15 cellular contexts compared by ENCODE assay signal in genomic region chr12:91871751-91872150, GRCh38.
DNase-seq lines count a peak whose midpoint lies in the region; ATAC-seq and FAIRE-seq lines count a peak whose summit lies in the region.
"Had no signal": no experiment of that assay in that cellular context is flagged by ENCODE, and none has a peak within 500 bp of the region (broad histone marks: within the 10 kb centered on the region; RNA-seq: fewer than 3 reads in every experiment).

No MANE protein-coding gene starts in this region.

- H3K4me3 ChIP-seq in thymus (ENCODE audit: low read length), result no peak overlapping the region
- H3K4me3 ChIP-seq: ovary, uterus had no signal

- 32% methylated on average over 1 of the region's 1 CpG for WGBS in thymus

- H3K27ac ChIP-seq in thymus (ENCODE audit: low read depth), result peak overlapping the region; percentile 69
- H3K27ac ChIP-seq: ovary, uterus had no signal

- no peaks in the 10 kb centered on the region for H3K36me3 ChIP-seq in thymus (ENCODE audit: control insufficient read depth, insufficient read depth)
- H3K36me3 ChIP-seq: ovary, uterus had no signal

- no peak for FAIRE-seq in urothelium cell line (lab: Jason Lieb, UNC)
- FAIRE-seq: HTR-8/SVneo, TTC549 had no signal

- H3K9me3 ChIP-seq in thymus (ENCODE audit: control insufficient read depth), result no peaks in the 10 kb centered on the region
- H3K9me3 ChIP-seq: ovary, uterus had no signal

- H3K4me1 ChIP-seq in thymus (ENCODE audit: control insufficient read depth, insufficient read depth, low read length), result peaks cover 11% of the 10 kb centered on the region
- H3K4me1 ChIP-seq: uterus had no signal

- DNase-seq in Right ventricle myocardium inferior (ENCODE audit: missing footprints), result no peak
- no peak for DNase-seq in cardiac septum (ENCODE audit: low spot score)
- DNase-seq in SIG-M5 treated with dmso at 0.1 percent for 504 hours (lab: John Stamatoyannopoulos, UW; ENCODE audit: unreplicated experiment), result peak; percentile 88
- DNase-seq in left lobe of liver (ENCODE audit: low spot score), result no peak
- no peak for DNase-seq in urothelium cell line (ENCODE audit: low spot score)
- no peak for DNase-seq in NCI-H1930 (lab: John Stamatoyannopoulos, UW)
- no peak for DNase-seq in stimulated activated CD4-positive, alpha-beta T cell treated with anti-CD3 and anti-CD28 coated beads, Interleukin-2, amount 100 ng/mL, for 48 hours
- DNase-seq: HFFc6, NCI-H1105, NCI-H526, ovary, uterus had no signal

- intact Hi-C loops in Right ventricle myocardium inferior (cut with DNase I) (no loop called here), cardiac septum (cut with DNase I) (no loop called here)

- H3K27me3 ChIP-seq in thymus (ENCODE audit: control insufficient read depth, insufficient read depth), result no peaks in the 10 kb centered on the region
- H3K27me3 ChIP-seq: ovary, uterus had no signal

- ATAC-seq in Right ventricle myocardium inferior, result peak; percentile 52
- peak; percentile 35 for ATAC-seq in left lobe of liver
